In the genomic region with DNA sequence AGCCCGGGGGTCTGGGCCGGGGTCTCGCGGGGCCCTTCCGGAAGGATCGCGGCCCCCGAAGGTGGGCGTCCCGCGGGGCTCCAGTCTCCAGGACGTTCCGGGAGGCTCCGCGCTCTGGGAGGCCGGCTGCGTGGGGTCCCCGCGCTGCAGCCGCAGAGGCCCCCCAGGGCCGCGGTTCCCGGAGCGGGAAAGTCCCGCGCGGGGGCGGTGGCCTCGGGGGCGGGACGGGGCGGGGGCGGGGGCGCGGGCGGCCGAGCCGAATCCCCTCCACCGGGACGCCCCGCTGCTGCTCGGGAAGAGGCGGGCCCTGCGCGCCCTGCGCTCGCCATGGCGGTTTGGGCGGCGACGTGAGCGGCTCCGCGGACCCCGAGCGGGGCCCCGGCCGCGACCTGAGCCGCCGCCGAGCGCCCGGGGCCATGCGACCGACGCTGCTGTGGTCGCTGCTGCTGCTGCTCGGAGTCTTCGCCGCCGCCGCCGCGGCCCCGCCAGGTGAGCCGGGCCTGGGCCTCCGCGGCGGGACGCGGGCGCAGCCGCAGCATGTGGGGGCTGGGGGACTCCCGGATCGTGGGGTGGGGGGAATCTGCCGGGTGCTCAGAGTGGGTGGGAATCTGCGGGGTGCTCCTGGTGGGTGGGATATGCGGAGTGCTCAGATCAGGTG, we compare ENCODE assay signal across 8 cellular contexts.
A peak's percentile ranks its signal among the peaks of the same experiment; 100 is the strongest.
DNase-seq lines count a peak whose midpoint lies in the region; ATAC-seq and TF ChIP-seq lines count a peak whose summit lies in the region.

A gene with protein sequence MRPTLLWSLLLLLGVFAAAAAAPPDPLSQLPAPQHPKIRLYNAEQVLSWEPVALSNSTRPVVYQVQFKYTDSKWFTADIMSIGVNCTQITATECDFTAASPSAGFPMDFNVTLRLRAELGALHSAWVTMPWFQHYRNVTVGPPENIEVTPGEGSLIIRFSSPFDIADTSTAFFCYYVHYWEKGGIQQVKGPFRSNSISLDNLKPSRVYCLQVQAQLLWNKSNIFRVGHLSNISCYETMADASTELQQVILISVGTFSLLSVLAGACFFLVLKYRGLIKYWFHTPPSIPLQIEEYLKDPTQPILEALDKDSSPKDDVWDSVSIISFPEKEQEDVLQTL (plus strand): TSS at position 286 of the 658 bp plus-strand sequence. CDS start 131 bp downstream, at position 417.

- ATAC-seq in HG02884 (IDR thresholded peaks at IDR 0.05; ENCODE audit: unreplicated experiment): peak; percentile 42

- TF ChIP-seq CTCF in cardiac fibroblast (IDR thresholded peaks at IDR 0.05; ENCODE audit: low read depth, low read length): no peak

- peak within 1 kb of the TSS; percentile 79 to 81 for H3K4me3 ChIP-seq in cardiac fibroblast (replicated peaks in 1 of 2; ENCODE audit: low read depth in 2 of 2, low read length in 2 of 2)

- DNase-seq in GF-D8 (lab: John Stamatoyannopoulos, UW) (peak; percentile 1), T-helper 2 cell (peak; percentile 7 to 56 (median 34)), cardiac fibroblast (ENCODE audit: low read depth in 2 of 2) (peak in 1 of 2 donors; percentile 52), iris pigment epithelial cell (ENCODE audit: low read depth) (peak; percentile 40), NCI-H1436 treated with DMSO at 0.1 percent for 48 hours (lab: John Stamatoyannopoulos, UW) (no peak), NK-92 (lab: John Stamatoyannopoulos, UW; ENCODE audit: unreplicated experiment) (no peak)
- peak; percentile 48 for DNase-seq in stimulated activated CD4-positive, alpha-beta T cell treated with anti-CD3 and anti-CD28 coated beads, Interleukin-15, amount 100 ng/mL, for 24 hours

Comparison
In these comparisons a context has a peak if more than half of its experiments do, and no peak if none do; other contexts are left out.
1. DNase-seq: peak in GF-D8 (single experiment), T-helper 2 cell (5 of 5), iris pigment epithelial cell (single experiment) and stimulated activated CD4-positive, alpha-beta T cell treated with anti-CD3 and anti-CD28 coated beads, Interleukin-15, amount 100 ng/mL, for 24 hours (single experiment); none in NCI-H1436 treated with DMSO at 0.1 percent for 48 hours (single experiment) and NK-92 (single experiment).